In genomic region chr7:22183522-22184280, GRCh38 we compare ENCODE assay signal across 1 cellular context.
TF ChIP-seq lines count a peak whose summit lies in the region.

No MANE protein-coding gene starts in this region.

TF ChIP-seq in K562, 482 proteins besides CTCF, POLR2A, EP300 and RAD21 (continued from another document):
- TF ChIP-seq MGA (IDR thresholded peaks at IDR 0.05) (peak; percentile 36; the same call in 1 of the 2 replicates), L3MBTL2 (IDR thresholded peaks at IDR 0.05) (peak; percentile 56)
